ENCODE assay signal across 2 cellular contexts in genomic region chr20:35448788-35449373, GRCh38.
A peak's percentile ranks its signal among the peaks of the same experiment; 100 is the strongest.
TF ChIP-seq lines count a peak whose summit lies in the region.

No MANE protein-coding gene starts in this region.

TF ChIP-seq in HEK293, 187 proteins besides CTCF, POLR2A, EP300 and RAD21:
- TF ChIP-seq ZNF76 (tag by site-specific recombination; IDR thresholded peaks at IDR 0.05; ENCODE audit: borderline replicate concordance, low read depth) (no peak), ZNF223 (tag by site-specific recombination; IDR thresholded peaks at IDR 0.05) (no peak), ZNF623 (tag by site-specific recombination; IDR thresholded peaks at IDR 0.05) (peak; percentile 79), ZNF121 (tag by site-specific recombination; IDR thresholded peaks at IDR 0.05) (peak; percentile 96)
- TF ChIP-seq, protein P1, sequence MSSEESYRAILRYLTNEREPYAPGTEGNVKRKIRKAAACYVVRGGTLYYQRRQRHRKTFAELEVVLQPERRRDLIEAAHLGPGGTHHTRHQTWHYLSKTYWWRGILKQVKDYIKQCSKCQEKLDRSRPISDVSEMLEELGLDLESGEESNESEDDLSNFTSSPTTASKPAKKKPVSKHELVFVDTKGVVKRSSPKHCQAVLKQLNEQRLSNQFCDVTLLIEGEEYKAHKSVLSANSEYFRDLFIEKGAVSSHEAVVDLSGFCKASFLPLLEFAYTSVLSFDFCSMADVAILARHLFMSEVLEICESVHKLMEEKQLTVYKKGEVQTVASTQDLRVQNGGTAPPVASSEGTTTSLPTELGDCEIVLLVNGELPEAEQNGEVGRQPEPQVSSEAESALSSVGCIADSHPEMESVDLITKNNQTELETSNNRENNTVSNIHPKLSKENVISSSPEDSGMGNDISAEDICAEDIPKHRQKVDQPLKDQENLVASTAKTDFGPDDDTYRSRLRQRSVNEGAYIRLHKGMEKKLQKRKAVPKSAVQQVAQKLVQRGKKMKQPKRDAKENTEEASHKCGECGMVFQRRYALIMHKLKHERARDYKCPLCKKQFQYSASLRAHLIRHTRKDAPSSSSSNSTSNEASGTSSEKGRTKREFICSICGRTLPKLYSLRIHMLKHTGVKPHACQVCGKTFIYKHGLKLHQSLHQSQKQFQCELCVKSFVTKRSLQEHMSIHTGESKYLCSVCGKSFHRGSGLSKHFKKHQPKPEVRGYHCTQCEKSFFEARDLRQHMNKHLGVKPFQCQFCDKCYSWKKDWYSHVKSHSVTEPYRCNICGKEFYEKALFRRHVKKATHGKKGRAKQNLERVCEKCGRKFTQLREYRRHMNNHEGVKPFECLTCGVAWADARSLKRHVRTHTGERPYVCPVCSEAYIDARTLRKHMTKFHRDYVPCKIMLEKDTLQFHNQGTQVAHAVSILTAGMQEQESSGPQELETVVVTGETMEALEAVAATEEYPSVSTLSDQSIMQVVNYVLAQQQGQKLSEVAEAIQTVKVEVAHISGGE (tag by site-specific recombination; conservative IDR thresholded peaks at IDR 0.05; ENCODE audit: low read depth) = no peak

TF ChIP-seq in H1, 55 proteins besides CTCF, POLR2A, EP300 and RAD21:
- TF ChIP-seq SRF (IDR thresholded peaks at IDR 0.05; ENCODE audit: low read depth, low read length) (no peak), KDM1A (IDR thresholded peaks at IDR 0.05; ENCODE audit: borderline replicate concordance, low read length) (peak; percentile 80; the same call in 1 of the 2 replicates)
